ENCODE assay signal across 32 cellular contexts in genomic region chr6:10545482-10545881, GRCh38. TPM values are rescaled to one million over a fixed set of nuclear protein-coding genes. Genes with fewer than 3 reads are reported as not detected.
DNase-seq lines count a peak whose midpoint lies in the region; ATAC-seq and TF ChIP-seq lines count a peak whose summit lies in the region.
"Had no signal": no experiment of that assay in that cellular context is flagged by ENCODE, and none has a peak within 500 bp of the region (broad histone marks: within the 10 kb centered on the region; RNA-seq: fewer than 3 reads in every experiment).

No MANE protein-coding gene starts in this region.

- TF ChIP-seq CTCF in AG04450 (IDR thresholded peaks at IDR 0.05; ENCODE audit: low read depth, low read length) = no peak
- TF ChIP-seq CTCF in HFFc6 (IDR thresholded peaks at IDR 0.05) = no peak
- TF ChIP-seq CTCF in endodermal cell (conservative IDR thresholded peaks at IDR 0.05) = no peak
- no peak for TF ChIP-seq CTCF in neural progenitor cell (IDR thresholded peaks at IDR 0.05)
- TF ChIP-seq CTCF in OCI-LY7 (conservative IDR thresholded peaks at IDR 0.05; ENCODE audit: low read length) = no peak

- H3K27ac Mint-ChIP-seq in HFFc6 (peak overlapping the region; percentile 60; the same call in 1 of the 2 replicates), endodermal cell (no peak overlapping the region), neural progenitor cell (no peak overlapping the region)
- H3K27ac Mint-ChIP-seq: activated CD4-positive, alpha-beta T cell treated with anti-CD3 and anti-CD28 coated beads for 36 hours; activated CD8-positive, alpha-beta T cell treated with anti-CD3 and anti-CD28 coated beads, Interleukin-2, amount 10 ng/mL, durations not matched to agents 7 days and 5 days; activated naive CD4-positive, alpha-beta T cell treated with anti-CD3 and anti-CD28 coated beads, Interleukin-2, amount 50 U/mL, for 24 hours; activated T-helper 2 cell treated with anti-CD3 and anti-CD28 coated beads, Interferon-gamma antibody, Interleukin-2, Interleukin-4, amounts not matched to agents 10 μg/mL and 5 μg/mL and 100 μg/mL, durations not matched to agents 14 hours and 24 hours and 36 hours; nephron progenitor cell had no signal

- H3F3A ChIP-seq in neural progenitor cell (ENCODE audit: low read depth) = peaks cover 14% of the 10 kb centered on the region

- ATAC-seq in HG03280 (IDR thresholded peaks at IDR 0.05; ENCODE audit: unreplicated experiment) = no peak
- ATAC-seq: activated CD4-positive, alpha-beta T cell treated with anti-CD3 and anti-CD28 coated beads for 36 hours; activated CD8-positive, alpha-beta T cell treated with anti-CD3 and anti-CD28 coated beads, Interleukin-2, amount 10 ng/mL, durations not matched to agents 7 days and 5 days; HCT116; right cardiac atrium; stimulated activated naive CD8-positive, alpha-beta T cell treated with anti-CD3 and anti-CD28 coated beads, Interleukin-15, Interleukin-2, amounts not matched to agents 100 U/mL and 50 U/mL, for 24 hours had no signal

- H3K36me3 ChIP-seq in endodermal cell (ENCODE audit: control insufficient read depth, insufficient read depth, low read length) (no peaks in the 10 kb centered on the region), neural progenitor cell (no peaks in the 10 kb centered on the region), OCI-LY7 (ENCODE audit: insufficient read depth, low read length) (peaks cover 49% of the 10 kb centered on the region)
- H3K36me3 ChIP-seq: breast epithelium, colonic mucosa, spleen had no signal

- BruUV-seq in OCI-LY7 (replicated peaks; lab: Mats Ljungman, UMichigan) = no TSS peak

- DNase-seq in AG04450 (ENCODE audit: low read depth, low spot score) (no peak), HFFc6 (no peak), endodermal cell (peak; percentile 39), neural progenitor cell (ENCODE audit: low spot score) (no peak), KG1 (lab: John Stamatoyannopoulos, UW) (no peak), erythroblast (lab: John Stamatoyannopoulos, UW) (no peak), OCI-LY7 (ENCODE audit: low spot score) (no peak)
- DNase-seq: activated CD4-positive, alpha-beta T cell treated with anti-CD3 and anti-CD28 coated beads for 36 hours; activated CD8-positive, alpha-beta T cell treated with anti-CD3 and anti-CD28 coated beads, Interleukin-2, amount 10 ng/mL, durations not matched to agents 7 days and 5 days; amniotic stem cell; CD4-positive, CD25-positive, alpha-beta regulatory T cell; colonic mucosa; DMS79 treated with DMSO at 0.1 percent for 48 hours; effector CD8-positive, alpha-beta T cell; head of caudate nucleus; MV-4-11; NCI-H1436 treated with DMSO at 0.1 percent for 48 hours; NCI-H446; NCI-H774; nephron progenitor cell; posterior cingulate gyrus; right cardiac atrium; SIG-M5; spleen; stimulated activated CD4-positive, alpha-beta T cell treated with anti-CD3 and anti-CD28 coated beads, Interleukin-2, amount 100 ng/mL, for 24 hours; stimulated activated naive CD8-positive, alpha-beta T cell treated with anti-CD3 and anti-CD28 coated beads, Interleukin-15, Interleukin-2, amounts not matched to agents 100 U/mL and 50 U/mL, for 24 hours had no signal

- H3K4me1 Mint-ChIP-seq in HFFc6 (ENCODE audit: low read depth) (peaks cover 14% of the 10 kb centered on the region; the same call in 1 of the 2 replicates), endodermal cell (peaks cover 13% of the 10 kb centered on the region), neural progenitor cell (no peaks in the 10 kb centered on the region)
- H3K4me1 Mint-ChIP-seq: activated CD4-positive, alpha-beta T cell treated with anti-CD3 and anti-CD28 coated beads for 36 hours; activated naive CD4-positive, alpha-beta T cell treated with anti-CD3 and anti-CD28 coated beads, Interleukin-2, amount 50 U/mL, for 24 hours had no signal

- H3K27me3 Mint-ChIP-seq in HFFc6 (ENCODE audit: insufficient read depth) (no peaks in the 10 kb centered on the region; the same call in 1 of the 2 replicates), endodermal cell (ENCODE audit: insufficient read depth) (no peaks in the 10 kb centered on the region), neural progenitor cell (ENCODE audit: insufficient read depth, low read depth) (no peaks in the 10 kb centered on the region)
- H3K27me3 Mint-ChIP-seq: activated CD4-positive, alpha-beta T cell treated with anti-CD3 and anti-CD28 coated beads for 36 hours; activated naive CD4-positive, alpha-beta T cell treated with anti-CD3 and anti-CD28 coated beads, Interleukin-2, amount 50 U/mL, for 24 hours; CD4-positive, CD25-positive, alpha-beta regulatory T cell had no signal

- H3K4me3 ChIP-seq in AG04450 (ENCODE audit: low read depth, low read length) (no peak overlapping the region), endodermal cell (ENCODE audit: low read length) (no peak overlapping the region), neural progenitor cell (no peak overlapping the region), OCI-LY7 (ENCODE audit: low read depth, low read length, poor library complexity, severe bottlenecking) (no peak overlapping the region)
- H3K4me3 ChIP-seq: breast epithelium, colonic mucosa, spleen had no signal

- H3K79me2 ChIP-seq in neural progenitor cell (ENCODE audit: low read depth) (no peaks in the 10 kb centered on the region), OCI-LY7 (ENCODE audit: insufficient read depth, low read depth, low read length) (peaks cover 81% of the 10 kb centered on the region)

- H3K27ac ChIP-seq in AG04450 (ENCODE audit: low read depth, low read length) (peak overlapping the region; percentile 34), endodermal cell (ENCODE audit: low read depth, low read length) (no peak overlapping the region), neural progenitor cell (peak overlapping the region; percentile 49), OCI-LY7 (ENCODE audit: low read depth, low read length, poor library complexity, severe bottlenecking) (no peak overlapping the region)
- H3K27ac ChIP-seq: breast epithelium, colonic mucosa, epithelial cell of prostate, spleen had no signal

- H3K27me3 ChIP-seq in AG04450 (ENCODE audit: control insufficient read depth, insufficient read depth, low read length) = no peaks in the 10 kb centered on the region
- no peaks in the 10 kb centered on the region for H3K27me3 ChIP-seq in endodermal cell (ENCODE audit: control insufficient read depth, insufficient read depth, low read length, poor library complexity, severe bottlenecking)
- H3K27me3 ChIP-seq in neural progenitor cell = no peaks in the 10 kb centered on the region
- H3K27me3 ChIP-seq: breast epithelium, colonic mucosa, spleen had no signal

- POLR2A ChIA-PET in AG04450 (lab: Yijun Ruan, JAX) = interaction anchor here (0.5 kb wide), 1 partner anchor 238 kb away, joined by 4 read pairs; no protein-coding TSS in a partner anchor
- POLR2A ChIA-PET in OCI-LY7 (lab: Charles Lee) = interaction anchor here (0.6 to 1.4 kb wide), 6 partner anchors 8 to 268 kb away, joined by 3 to 4 read pairs (median 3); no protein-coding TSS in a partner anchor

- WGBS in endodermal cell (ENCODE audit: insufficient coverage in 1 of 2, insufficient read length in 1 of 2), 2 experiments = 94 to 96% methylated on average over 3 to 4 of the region's 4 CpGs

- H3K36me3 Mint-ChIP-seq in HFFc6 (ENCODE audit: low read depth) (no peaks in the 10 kb centered on the region; the same call in 1 of the 2 replicates), endodermal cell (ENCODE audit: low read depth) (no peaks in the 10 kb centered on the region), neural progenitor cell (no peaks in the 10 kb centered on the region)

- no peaks in the 10 kb centered on the region for H3K4me1 ChIP-seq in endodermal cell (ENCODE audit: control insufficient read depth, insufficient read depth, low read length)
- peaks cover 29% of the 10 kb centered on the region for H3K4me1 ChIP-seq in neural progenitor cell
- peaks cover 13% of the 10 kb centered on the region for H3K4me1 ChIP-seq in OCI-LY7 (ENCODE audit: insufficient read depth, low read length, poor library complexity, severe bottlenecking)
- H3K4me1 ChIP-seq: breast epithelium, colonic mucosa had no signal

- no peaks in the 10 kb centered on the region for H3K9me3 ChIP-seq in AG04450 (ENCODE audit: control insufficient read depth, insufficient read depth, low read length)
- H3K9me3 ChIP-seq in endodermal cell (ENCODE audit: control insufficient read depth, low read length) = no peaks in the 10 kb centered on the region
- H3K9me3 ChIP-seq in neural progenitor cell (ENCODE audit: low read depth) = no peaks in the 10 kb centered on the region
- no peaks in the 10 kb centered on the region for H3K9me3 ChIP-seq in OCI-LY7 (ENCODE audit: low read length)
- H3K9me3 ChIP-seq: breast epithelium, colonic mucosa, spleen had no signal

- CTCF ChIA-PET in AG04450 (lab: Charles Lee) = interaction anchor here (1.0 kb wide), 1 partner anchor 257 kb away, joined by 4 read pairs; no protein-coding TSS in a partner anchor
- CTCF ChIA-PET in OCI-LY7 (lab: Charles Lee; ENCODE audit: unreplicated experiment) = no interaction called here

- H3K9me2 ChIP-seq in OCI-LY7 (ENCODE audit: insufficient read depth, low read length) = no peaks in the 10 kb centered on the region

- intact Hi-C loops in OCI-LY7 (cut with micrococcal nuclease; ENCODE audit: unreplicated experiment) = no loop called here

- no peak overlapping the region for H3K4me2 ChIP-seq in neural progenitor cell
- no peak overlapping the region for H3K4me2 ChIP-seq in OCI-LY7 (ENCODE audit: low read length)

- H3K9me3 Mint-ChIP-seq in HFFc6 (no peaks in the 10 kb centered on the region; the same call in 1 of the 2 replicates), endodermal cell (no peaks in the 10 kb centered on the region), neural progenitor cell (peaks cover 5% of the 10 kb centered on the region)
- H3K9me3 Mint-ChIP-seq: activated naive CD4-positive, alpha-beta T cell treated with anti-CD3 and anti-CD28 coated beads, Interleukin-2, amount 50 U/mL, for 24 hours; activated T-helper 2 cell treated with anti-CD3 and anti-CD28 coated beads, Interferon-gamma antibody, Interleukin-2, Interleukin-4, amounts not matched to agents 10 μg/mL and 5 μg/mL and 100 μg/mL, durations not matched to agents 14 hours and 24 hours and 36 hours had no signal

- H3K4me3 Mint-ChIP-seq in HFFc6 = peak overlapping the region; percentile 69; the same call in 1 of the 2 replicates
- H3K4me3 Mint-ChIP-seq in endodermal cell = no peak overlapping the region
- no peak overlapping the region for H3K4me3 Mint-ChIP-seq in neural progenitor cell
- H3K4me3 Mint-ChIP-seq: activated CD4-positive, alpha-beta T cell treated with anti-CD3 and anti-CD28 coated beads for 36 hours; activated CD8-positive, alpha-beta T cell treated with anti-CD3 and anti-CD28 coated beads, Interleukin-2, amount 10 ng/mL, durations not matched to agents 7 days and 5 days; activated naive CD4-positive, alpha-beta T cell treated with anti-CD3 and anti-CD28 coated beads, Interleukin-2, amount 50 U/mL, for 24 hours; CD4-positive, CD25-positive, alpha-beta regulatory T cell; nephron progenitor cell had no signal

- H4K20me1 ChIP-seq in neural progenitor cell (ENCODE audit: low read depth) (no peaks in the 10 kb centered on the region), OCI-LY7 (ENCODE audit: insufficient read depth, low read length) (peaks cover 5% of the 10 kb centered on the region; the same call in 1 of the 2 replicates)

- H3K9ac ChIP-seq in endodermal cell (ENCODE audit: extremely low read depth, low read length, poor library complexity, severe bottlenecking) (no peak overlapping the region), neural progenitor cell (no peak overlapping the region)

- H2AFZ ChIP-seq in neural progenitor cell (replicated peaks) (peak overlapping the region; percentile 93), OCI-LY7 (ENCODE audit: low read length) (no peak overlapping the region)

- no peak for TF ChIP-seq POLR2A in erythroblast (IDR thresholded peaks at IDR 0.05; ENCODE audit: low read length)

RNA-seq across cellular contexts. Expression of gene GCNT2, which starts 24.3 kb away (rescaled TPM):
- polyA plus RNA-seq in AG04450 (2011; rRNA removed) = 1.6 and 2.5 TPM in 2 replicates
- 2.2 and 2.4 TPM in 2 replicates for polyA minus RNA-seq in AG04450 (2011; rRNA and poly(A)+ RNA removed)
- total RNA-seq in HFFc6 (2021; fragmentation: NEBNext Ultra II Directional; extraction: Animal tissue kit (Norgen Biotek cat#: 25700)) = 1 to 10 TPM in 4 of 6 experiments, under 1 TPM in 2; 0.14 to 7.1 (median 5.7) TPM
- total RNA-seq in endodermal cell = 10 to 100 TPM; 23.3 to 24.9 TPM
- polyA plus RNA-seq in endodermal cell (2013, experiment 1 of 2) = 17.8 TPM
- 17.7 TPM for polyA plus RNA-seq in endodermal cell (2013, experiment 2 of 2)
- total RNA-seq in neural progenitor cell (ENCODE audit: low replicate concordance) = 34.7 and 48.4 TPM in 2 replicates
- total RNA-seq in OCI-LY7 (2014; rRNA removed; shearing (Covaris generic)) = 15.4 and 17.4 TPM in 2 replicates
- total RNA-seq in OCI-LY7 (2022) = 23.8 and 25.2 TPM in 2 replicates

Comparison
In these comparisons a context has a peak if more than half of its experiments do, and no peak if none do; other contexts are left out.
1. H3K27ac ChIP-seq: peak in AG04450 (single experiment) and neural progenitor cell (single experiment); none in endodermal cell (single experiment) and OCI-LY7 (single experiment).